9 cellular contexts compared by ENCODE assay signal in the genomic region with DNA sequence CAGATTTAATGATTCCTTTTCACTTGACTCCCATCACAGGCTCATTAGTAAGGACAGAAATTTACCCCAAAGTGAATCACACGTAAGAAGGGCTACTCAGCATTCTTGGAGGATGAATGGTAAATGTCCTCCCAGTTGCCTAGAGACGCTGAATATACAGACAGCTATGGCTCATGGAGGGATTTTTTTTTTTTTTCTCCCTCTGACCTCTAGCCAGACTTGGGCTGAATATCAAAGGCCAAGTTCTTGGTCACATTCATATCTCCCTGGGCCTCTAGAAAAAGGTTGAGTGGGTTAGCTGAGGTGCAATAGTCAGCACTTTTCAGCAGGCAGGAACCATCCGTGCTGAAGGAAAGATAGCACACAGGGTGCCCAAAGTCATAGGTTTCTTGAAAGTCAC.
DNase-seq lines count a peak whose midpoint lies in the region; ATAC-seq, FAIRE-seq and TF ChIP-seq lines count a peak whose summit lies in the region.
"Had no signal": no experiment of that assay in that cellular context is flagged by ENCODE, and none has a peak within 500 bp of the region (broad histone marks: within the 10 kb centered on the region; RNA-seq: fewer than 3 reads in every experiment).

No MANE protein-coding gene starts in this region.

- H3K79me2 ChIP-seq in HepG2 (ENCODE audit: insufficient read depth, low read length): no peaks in the 10 kb centered on the region

- no peak for TF ChIP-seq CTCF in bronchial epithelial cell (IDR thresholded peaks at IDR 0.05; ENCODE audit: insufficient read depth, low read length, severe bottlenecking)
- TF ChIP-seq CTCF in HepG2 (CRISPR knock-in tag; IDR thresholded peaks at IDR 0.05): no peak

- TF ChIP-seq EP300 in HepG2 (IDR thresholded peaks at IDR 0.05; ENCODE audit: low read depth in 2 of 2, low read length in 2 of 2): peak; percentile 44 to 66; a peak in 2 of 4 replicates
- TF ChIP-seq EP300 in HepG2 (CRISPR knock-in tag; IDR thresholded peaks at IDR 0.05; ENCODE audit: borderline replicate concordance): no peak

- H3K9me3 ChIP-seq in HUES6 (ENCODE audit: control insufficient read depth, insufficient read depth, low read depth, low read length): no peaks in the 10 kb centered on the region
- H3K9me3 ChIP-seq in HepG2 (ENCODE audit: low read length): no peaks in the 10 kb centered on the region

- H3K9ac ChIP-seq in HUES6 (ENCODE audit: low read length): no peak overlapping the region
- no peak overlapping the region for H3K9ac ChIP-seq in HepG2 (ENCODE audit: insufficient read depth, low read depth, low read length)

- no peak for TF ChIP-seq POLR2A in HepG2 (IDR thresholded peaks at IDR 0.05; ENCODE audit: insufficient read depth in 1 of 2, low read depth in 2 of 2, low read length in 2 of 2)

- WGBS in HepG2 (ENCODE audit: low lambda C conversion rate): 37% methylated on average over 3 of the region's 3 CpGs

- no peak for FAIRE-seq in bronchial epithelial cell (lab: Jason Lieb, UNC)
- FAIRE-seq in HepG2 (lab: Jason Lieb, UNC): no peak

- CTCF ChIA-PET in HepG2 (lab: Yijun Ruan, JAX; ENCODE audit: low intra/inter-chr PET ratio, low total read pairs): no interaction called here

- no peaks in the 10 kb centered on the region for H3K27me3 ChIP-seq in HUES6 (ENCODE audit: control insufficient read depth, insufficient read depth, low read length)
- H3K27me3 ChIP-seq in bronchial epithelial cell (ENCODE audit: control insufficient read depth, insufficient read depth, low read length): no peaks in the 10 kb centered on the region
- H3K27me3 ChIP-seq in HepG2 (ENCODE audit: control insufficient read depth in 1 of 2, insufficient read depth in 2 of 2, low read length in 2 of 2): no peaks in the 10 kb centered on the region

- POLR2A ChIA-PET in HepG2 (lab: Yijun Ruan, JAX): interaction anchor here (0.7 to 1.4 kb wide), 4 partner anchors 9 to 78 kb away, joined by 4 to 11 read pairs (median 4); a partner anchor contains a TSS

- TF ChIP-seq RAD21 in HepG2 (CRISPR knock-in tag; IDR thresholded peaks at IDR 0.05): no peak

- ATAC-seq in HepG2 (peak; percentile 91), GM21529 (IDR thresholded peaks at IDR 0.05; ENCODE audit: unreplicated experiment) (no peak), HG02678 (IDR thresholded peaks at IDR 0.05; ENCODE audit: unreplicated experiment) (no peak)

- peaks cover 56% of the 10 kb centered on the region for H3K4me1 ChIP-seq in HUES6 (ENCODE audit: control insufficient read depth, insufficient read depth, low read length)
- peaks cover 66% of the 10 kb centered on the region for H3K4me1 ChIP-seq in HepG2 (ENCODE audit: insufficient read depth, low read length)

- H3K27ac ChIP-seq in HUES6 (ENCODE audit: low read depth, low read length) (peak overlapping the region; percentile 29; the same call in 1 of the 2 replicates), HepG2 (ENCODE audit: extremely low read length, insufficient read depth, low read length) (peak overlapping the region; percentile 45)

- H3K36me3 ChIP-seq in HUES6 (ENCODE audit: control insufficient read depth, insufficient read depth, low read length): no peaks in the 10 kb centered on the region
- no peaks in the 10 kb centered on the region for H3K36me3 ChIP-seq in bronchial epithelial cell (ENCODE audit: control insufficient read depth, insufficient read depth, low read length)
- H3K36me3 ChIP-seq in HepG2 (replicated peaks in 1 of 2; ENCODE audit: control insufficient read depth in 1 of 2, insufficient read depth in 2 of 2, low read length in 2 of 2): no peaks in the 10 kb centered on the region

- BruUV-seq in HepG2 (replicated peaks; lab: Mats Ljungman, UMichigan): no TSS peak

- H3K4me3 ChIP-seq in HUES6 (ENCODE audit: low read depth, low read length) (no peak overlapping the region), bronchial epithelial cell (ENCODE audit: low read depth, low read length) (no peak overlapping the region), HepG2 (replicated peaks in 1 of 3; ENCODE audit: insufficient read depth in 1 of 3, low read depth in 2 of 3, low read length in 3 of 3) (no peak overlapping the region)

- H3K4me2 ChIP-seq in HepG2 (ENCODE audit: low read depth, low read length): no peak overlapping the region

- in situ Hi-C loops in HepG2 (cut with HindIII; ENCODE audit: extremely low pct_ligation_motif_present, low pct_unique_long_range_greater_than_20kb): no loop called here

- intact Hi-C loops in HepG2 (cut with micrococcal nuclease; ENCODE audit: unreplicated experiment): no loop called here

- H2AFZ ChIP-seq in HepG2 (ENCODE audit: low read length): no peak overlapping the region

- no peaks in the 10 kb centered on the region for H4K20me1 ChIP-seq in HepG2 (ENCODE audit: insufficient read depth, low read length)

- DNase-seq in AG08395 (ENCODE audit: low spot score) (peak; percentile 95), bronchial epithelial cell (ENCODE audit: low read depth) (peak; percentile 99), HepG2 (ENCODE audit: low spot score) (peak; percentile 82), NCI-H1092 (lab: John Stamatoyannopoulos, UW) (no peak), GDM1 (lab: John Stamatoyannopoulos, UW) (no peak)
- DNase-seq: DND-41 had no signal

TF ChIP-seq in HepG2, 621 proteins besides CTCF, POLR2A, EP300 and RAD21 (continues in another document):
- no peak for TF ChIP-seq ZNF441 (CRISPR knock-in tag; IDR thresholded peaks at IDR 0.05; ENCODE audit: borderline replicate concordance)
- no peak for TF ChIP-seq SIN3B (IDR thresholded peaks at IDR 0.05; ENCODE audit: low read length)
- TF ChIP-seq, protein P1, sequence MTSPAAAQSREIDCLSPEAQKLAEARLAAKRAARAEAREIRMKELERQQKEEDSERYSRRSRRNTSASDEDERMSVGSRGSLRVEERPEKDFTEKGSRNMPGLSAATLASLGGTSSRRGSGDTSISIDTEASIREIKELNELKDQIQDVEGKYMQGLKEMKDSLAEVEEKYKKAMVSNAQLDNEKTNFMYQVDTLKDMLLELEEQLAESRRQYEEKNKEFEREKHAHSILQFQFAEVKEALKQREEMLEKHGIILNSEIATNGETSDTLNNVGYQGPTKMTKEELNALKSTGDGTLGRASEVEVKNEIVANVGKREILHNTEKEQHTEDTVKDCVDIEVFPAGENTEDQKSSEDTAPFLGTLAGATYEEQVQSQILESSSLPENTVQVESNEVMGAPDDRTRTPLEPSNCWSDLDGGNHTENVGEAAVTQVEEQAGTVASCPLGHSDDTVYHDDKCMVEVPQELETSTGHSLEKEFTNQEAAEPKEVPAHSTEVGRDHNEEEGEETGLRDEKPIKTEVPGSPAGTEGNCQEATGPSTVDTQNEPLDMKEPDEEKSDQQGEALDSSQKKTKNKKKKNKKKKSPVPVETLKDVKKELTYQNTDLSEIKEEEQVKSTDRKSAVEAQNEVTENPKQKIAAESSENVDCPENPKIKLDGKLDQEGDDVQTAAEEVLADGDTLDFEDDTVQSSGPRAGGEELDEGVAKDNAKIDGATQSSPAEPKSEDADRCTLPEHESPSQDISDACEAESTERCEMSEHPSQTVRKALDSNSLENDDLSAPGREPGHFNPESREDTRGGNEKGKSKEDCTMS (CRISPR knock-in tag; conservative IDR thresholded peaks at IDR 0.05): no peak
- TF ChIP-seq, protein P2, sequence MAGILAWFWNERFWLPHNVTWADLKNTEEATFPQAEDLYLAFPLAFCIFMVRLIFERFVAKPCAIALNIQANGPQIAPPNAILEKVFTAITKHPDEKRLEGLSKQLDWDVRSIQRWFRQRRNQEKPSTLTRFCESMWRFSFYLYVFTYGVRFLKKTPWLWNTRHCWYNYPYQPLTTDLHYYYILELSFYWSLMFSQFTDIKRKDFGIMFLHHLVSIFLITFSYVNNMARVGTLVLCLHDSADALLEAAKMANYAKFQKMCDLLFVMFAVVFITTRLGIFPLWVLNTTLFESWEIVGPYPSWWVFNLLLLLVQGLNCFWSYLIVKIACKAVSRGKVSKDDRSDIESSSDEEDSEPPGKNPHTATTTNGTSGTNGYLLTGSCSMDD (CRISPR knock-in tag; IDR thresholded peaks at IDR 0.05): no peak
- TF ChIP-seq NFIC (IDR thresholded peaks at IDR 0.05; ENCODE audit: low read length): peak; percentile 63; the same call in 1 of the 2 replicates
- TF ChIP-seq ZBTB3 (CRISPR knock-in tag; IDR thresholded peaks at IDR 0.05; ENCODE audit: borderline replicate concordance, low read depth): no peak
- TF ChIP-seq MTF1 (CRISPR knock-in tag; IDR thresholded peaks at IDR 0.05): no peak
- peak; percentile 48; the same call in 1 of the 2 replicates for TF ChIP-seq EHMT2 (IDR thresholded peaks at IDR 0.05; ENCODE audit: borderline replicate concordance, low read depth, low read length)
- TF ChIP-seq, protein P3, sequence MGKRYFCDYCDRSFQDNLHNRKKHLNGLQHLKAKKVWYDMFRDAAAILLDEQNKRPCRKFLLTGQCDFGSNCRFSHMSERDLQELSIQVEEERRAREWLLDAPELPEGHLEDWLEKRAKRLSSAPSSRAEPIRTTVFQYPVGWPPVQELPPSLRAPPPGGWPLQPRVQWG (CRISPR knock-in tag; IDR thresholded peaks at IDR 0.05; ENCODE audit: borderline replicate concordance, low read depth): no peak
- peak; percentile 25; the same call in 1 of the 2 replicates for TF ChIP-seq SMC3 (IDR thresholded peaks at IDR 0.05; ENCODE audit: low read length)
- TF ChIP-seq, protein P4, sequence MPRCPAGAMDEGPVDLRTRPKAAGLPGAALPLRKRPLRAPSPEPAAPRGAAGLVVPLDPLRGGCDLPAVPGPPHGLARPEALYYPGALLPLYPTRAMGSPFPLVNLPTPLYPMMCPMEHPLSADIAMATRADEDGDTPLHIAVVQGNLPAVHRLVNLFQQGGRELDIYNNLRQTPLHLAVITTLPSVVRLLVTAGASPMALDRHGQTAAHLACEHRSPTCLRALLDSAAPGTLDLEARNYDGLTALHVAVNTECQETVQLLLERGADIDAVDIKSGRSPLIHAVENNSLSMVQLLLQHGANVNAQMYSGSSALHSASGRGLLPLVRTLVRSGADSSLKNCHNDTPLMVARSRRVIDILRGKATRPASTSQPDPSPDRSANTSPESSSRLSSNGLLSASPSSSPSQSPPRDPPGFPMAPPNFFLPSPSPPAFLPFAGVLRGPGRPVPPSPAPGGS (CRISPR knock-in tag; IDR thresholded peaks at IDR 0.05): no peak
- 0 out of 2 replicates have a peak, but pooled peaks have one; percentile 15 for TF ChIP-seq ZNF24 (IDR thresholded peaks at IDR 0.05)
- TF ChIP-seq SAP130 (CRISPR knock-in tag; IDR thresholded peaks at IDR 0.05; ENCODE audit: low read depth): peak; percentile 46; the same call in 1 of the 2 replicates
- peak; percentile 63; the same call in 1 of the 3 replicates for TF ChIP-seq MXI1 (IDR thresholded peaks at IDR 0.05; ENCODE audit: borderline replicate concordance, low read depth, low read length)
- TF ChIP-seq CAMTA2 (CRISPR knock-in tag; IDR thresholded peaks at IDR 0.05; ENCODE audit: borderline replicate concordance): no peak

Comparison
In these comparisons a context has a peak if more than half of its experiments do, and no peak if none do; other contexts are left out.
1. DNase-seq: peak in AG08395 (single experiment), bronchial epithelial cell (single experiment) and HepG2 (single experiment); none in NCI-H1092 (single experiment) and GDM1 (single experiment).